Comparison of ENCODE assay signal across 28 cellular contexts in genomic region chr11:117574551-117574950, GRCh38.
"Had no signal": no experiment of that assay in that cellular context is flagged by ENCODE, and none has a peak within 500 bp of the region (broad histone marks: within the 10 kb centered on the region; RNA-seq: fewer than 3 reads in every experiment).

No MANE protein-coding gene starts in this region.

- H3K36me3 Mint-ChIP-seq: activated naive CD4-positive, alpha-beta T cell treated with anti-CD3 and anti-CD28 coated beads, Interleukin-2, amount 10 ng/mL, durations not matched to agents 7 days and 5 days; activated naive CD4-positive, alpha-beta T cell treated with anti-CD3 and anti-CD28 coated beads, Interleukin-2, amount 50 U/mL, for 72 hours; activated naive CD8-positive, alpha-beta T cell treated with anti-CD3 and anti-CD28 coated beads, Interleukin-2, amount 10 ng/mL, durations not matched to agents 7 days and 5 days had no signal

- DNase-seq: activated CD4-positive, alpha-beta memory T cell treated with anti-CD3 and anti-CD28 coated beads, Interleukin-2, amount 10 ng/mL, durations not matched to agents 7 days and 5 days; activated CD4-positive, alpha-beta T cell treated with anti-CD3 and anti-CD28 coated beads for 1 hour; activated CD4-positive, alpha-beta T cell treated with anti-CD3 and anti-CD28 coated beads for 4 hours; activated CD4-positive, alpha-beta T cell treated with anti-CD3 and anti-CD28 coated beads, Interleukin-2, amount 10 ng/mL, durations not matched to agents 7 days and 5 days; activated CD4-positive, alpha-beta T cell treated with anti-CD3 and anti-CD28 coated beads, Interleukin-2, amount 50 U/mL, for 4 hours; activated CD4-positive, CD25-positive, alpha-beta regulatory T cell; activated CD8-positive, alpha-beta memory T cell treated with anti-CD3 and anti-CD28 coated beads, Interleukin-2, amount 50 U/mL, for 48 hours; activated gamma-delta T cell; activated naive CD4-positive, alpha-beta T cell; activated naive CD4-positive, alpha-beta T cell treated with anti-CD3 and anti-CD28 coated beads, Interleukin-2, amount 10 ng/mL, durations not matched to agents 7 days and 5 days; activated naive CD8-positive, alpha-beta T cell treated with anti-CD3 and anti-CD28 coated beads, Interleukin-2, amount 10 ng/mL, durations not matched to agents 7 days and 5 days; activated T-cell treated with anti-CD3 and anti-CD28 coated beads for 4 hours; activated T-cell treated with anti-CD3 and anti-CD28 coated beads, Interleukin-2, amount 50 U/mL, for 24 hours; activated T-cell treated with anti-CD3 and anti-CD28 coated beads, Interleukin-2, amount 50 U/mL, for 72 hours; central memory CD4-positive, alpha-beta T cell; cerebellar nuclear complex; effector memory CD4-positive, alpha-beta T cell; endodermal cell; foreskin fibroblast; T-helper 2 cell had no signal

- H3K9me3 Mint-ChIP-seq: activated CD4-positive, alpha-beta memory T cell treated with anti-CD3 and anti-CD28 coated beads, Interleukin-2, amount 10 ng/mL, durations not matched to agents 7 days and 5 days; activated CD4-positive, alpha-beta T cell treated with anti-CD3 and anti-CD28 coated beads, Interleukin-2, amount 10 ng/mL, durations not matched to agents 7 days and 5 days; activated naive CD4-positive, alpha-beta T cell treated with anti-CD3 and anti-CD28 coated beads, Interleukin-2, amount 10 ng/mL, durations not matched to agents 7 days and 5 days; activated naive CD4-positive, alpha-beta T cell treated with anti-CD3 and anti-CD28 coated beads, Interleukin-2, amount 50 U/mL, for 72 hours; activated naive CD8-positive, alpha-beta T cell treated with anti-CD3 and anti-CD28 coated beads, Interleukin-2, amount 10 ng/mL, durations not matched to agents 7 days and 5 days; activated T-cell treated with anti-CD3 and anti-CD28 coated beads, Interleukin-2, amount 50 U/mL, for 24 hours; dendritic cell treated with granulocyte-macrophage colony-stimulating factor and Interleukin-4, amounts not matched to agents 40 ng/mL and 50 ng/mL, for 4 days had no signal

- H3K4me3 Mint-ChIP-seq: activated CD4-positive, alpha-beta memory T cell treated with anti-CD3 and anti-CD28 coated beads, Interleukin-2, amount 10 ng/mL, durations not matched to agents 7 days and 5 days; activated CD4-positive, alpha-beta T cell treated with anti-CD3 and anti-CD28 coated beads, Interleukin-2, amount 10 ng/mL, durations not matched to agents 7 days and 5 days; activated naive CD4-positive, alpha-beta T cell treated with anti-CD3 and anti-CD28 coated beads, Interleukin-2, amount 10 ng/mL, durations not matched to agents 7 days and 5 days; activated naive CD8-positive, alpha-beta T cell treated with anti-CD3 and anti-CD28 coated beads, Interleukin-2, amount 10 ng/mL, durations not matched to agents 7 days and 5 days; activated T-cell treated with anti-CD3 and anti-CD28 coated beads, Interleukin-2, amount 50 U/mL, for 24 hours; activated T-cell treated with anti-CD3 and anti-CD28 coated beads, Interleukin-2, amount 50 U/mL, for 72 hours; brain; dendritic cell treated with granulocyte-macrophage colony-stimulating factor and Interleukin-4, amounts not matched to agents 40 ng/mL and 50 ng/mL, for 4 days; endodermal cell had no signal

- H3K4me1 Mint-ChIP-seq: activated CD4-positive, alpha-beta memory T cell treated with anti-CD3 and anti-CD28 coated beads, Interleukin-2, amount 10 ng/mL, durations not matched to agents 7 days and 5 days; activated CD4-positive, alpha-beta T cell treated with anti-CD3 and anti-CD28 coated beads, Interleukin-2, amount 10 ng/mL, durations not matched to agents 7 days and 5 days; activated naive CD4-positive, alpha-beta T cell treated with anti-CD3 and anti-CD28 coated beads, Interleukin-2, amount 10 ng/mL, durations not matched to agents 7 days and 5 days; activated naive CD8-positive, alpha-beta T cell treated with anti-CD3 and anti-CD28 coated beads, Interleukin-2, amount 10 ng/mL, durations not matched to agents 7 days and 5 days had no signal

- H3K27me3 Mint-ChIP-seq: activated naive CD8-positive, alpha-beta T cell treated with anti-CD3 and anti-CD28 coated beads, Interleukin-2, amount 10 ng/mL, durations not matched to agents 7 days and 5 days; brain had no signal

- ATAC-seq: activated naive CD4-positive, alpha-beta T cell treated with anti-CD3 and anti-CD28 coated beads, Interleukin-2, amount 50 U/mL, for 72 hours; activated T-cell treated with anti-CD3 and anti-CD28 coated beads, Interleukin-2, amount 50 U/mL, for 72 hours; esophagus mucosa had no signal

- H3K27ac ChIP-seq: ascending aorta, breast epithelium, cardiac muscle cell, coronary artery had no signal

- H3K27ac Mint-ChIP-seq: activated CD4-positive, alpha-beta memory T cell treated with anti-CD3 and anti-CD28 coated beads, Interleukin-2, amount 10 ng/mL, durations not matched to agents 7 days and 5 days; activated CD4-positive, alpha-beta T cell treated with anti-CD3 and anti-CD28 coated beads, Interleukin-2, amount 10 ng/mL, durations not matched to agents 7 days and 5 days; activated naive CD4-positive, alpha-beta T cell treated with anti-CD3 and anti-CD28 coated beads, Interleukin-2, amount 10 ng/mL, durations not matched to agents 7 days and 5 days; activated naive CD8-positive, alpha-beta T cell treated with anti-CD3 and anti-CD28 coated beads, Interleukin-2, amount 10 ng/mL, durations not matched to agents 7 days and 5 days; activated T-cell treated with anti-CD3 and anti-CD28 coated beads, Interleukin-2, amount 50 U/mL, for 24 hours; activated T-cell treated with anti-CD3 and anti-CD28 coated beads, Interleukin-2, amount 50 U/mL, for 72 hours; dendritic cell treated with granulocyte-macrophage colony-stimulating factor and Interleukin-4, amounts not matched to agents 40 ng/mL and 50 ng/mL, for 4 days; endodermal cell had no signal
